24 cellular contexts compared by ENCODE assay signal in genomic region chr7:83001362-83002040, GRCh38.
DNase-seq lines count a peak whose midpoint lies in the region; ATAC-seq and TF ChIP-seq lines count a peak whose summit lies in the region.
"Had no signal": no experiment of that assay in that cellular context is flagged by ENCODE, and none has a peak within 500 bp of the region (broad histone marks: within the 10 kb centered on the region; RNA-seq: fewer than 3 reads in every experiment).

No MANE protein-coding gene starts in this region.

- no peak overlapping the region for H3K4me3 ChIP-seq in mammary epithelial cell (replicated peaks in 1 of 3; ENCODE audit: insufficient read depth in 1 of 3, low read depth in 2 of 3, low read length in 3 of 3)
- H3K4me3 ChIP-seq: BLaER1 treated with 17β-estradiol and CSF1 and Interleukin-3, amounts not matched to agents 10 nM and 100 nM; gastrocnemius medialis; MG63; tibial nerve had no signal

- H3K27me3 ChIP-seq in mammary epithelial cell (ENCODE audit: insufficient read depth, low read length) = no peaks in the 10 kb centered on the region
- H3K27me3 ChIP-seq: BLaER1 treated with 17β-estradiol and CSF1 and Interleukin-3, amounts not matched to agents 10 nM and 100 nM; gastrocnemius medialis; MG63; tibial nerve had no signal

- no peak overlapping the region for H3K4me2 ChIP-seq in mammary epithelial cell (ENCODE audit: insufficient read depth, low read depth, low read length)
- H3K4me2 ChIP-seq: BLaER1 treated with 17β-estradiol and CSF1 and Interleukin-3, amounts not matched to agents 10 nM and 100 nM had no signal

- no peak for ATAC-seq in GM19324 (IDR thresholded peaks at IDR 0.05; ENCODE audit: low FRiP score, unreplicated experiment)
- ATAC-seq: gastrocnemius medialis; naive thymus-derived CD8-positive, alpha-beta T cell had no signal

- H3K9ac ChIP-seq in mammary epithelial cell (ENCODE audit: insufficient read depth, low read length) = no peak overlapping the region
- H3K9ac ChIP-seq: BLaER1 treated with 17β-estradiol and CSF1 and Interleukin-3, amounts not matched to agents 10 nM and 100 nM had no signal

- no peak overlapping the region for H3K27ac ChIP-seq in mammary epithelial cell (ENCODE audit: insufficient read depth, low read depth, low read length)
- H3K27ac ChIP-seq: BLaER1 treated with 17β-estradiol and CSF1 and Interleukin-3, amounts not matched to agents 10 nM and 100 nM; gastrocnemius medialis; tibial nerve had no signal

- WGBS in mammary epithelial cell (ENCODE audit: low coverage, missing lambda C conversion rate) = 100% methylated on average over 3 of the region's 3 CpGs

- peak overlapping the region; percentile 24 for H2AFZ ChIP-seq in mammary epithelial cell (ENCODE audit: low read depth, low read length)

- dilution Hi-C loops in mammary epithelial cell (cut with HindIII; ENCODE audit: low sequenced_read_pairs) = no loop called here

- H3K36me3 ChIP-seq in mammary epithelial cell (ENCODE audit: insufficient read depth, low read length) = no peaks in the 10 kb centered on the region
- H3K36me3 ChIP-seq: BLaER1 treated with 17β-estradiol and CSF1 and Interleukin-3, amounts not matched to agents 10 nM and 100 nM; gastrocnemius medialis; MG63; tibial nerve had no signal

- BruUV-seq in mammary epithelial cell (replicated peaks; lab: Mats Ljungman, UMichigan) = no TSS peak

- no peaks in the 10 kb centered on the region for H3K9me3 ChIP-seq in mammary epithelial cell (replicated peaks; ENCODE audit: insufficient read depth, low read length)
- H3K9me3 ChIP-seq: BLaER1 treated with 17β-estradiol and CSF1 and Interleukin-3, amounts not matched to agents 10 nM and 100 nM; gastrocnemius medialis; MG63 had no signal

- CTCF ChIA-PET in mammary epithelial cell (lab: Charles Lee; ENCODE audit: low non-redundant PET) = no interaction called here

- no peak for TF ChIP-seq CTCF in mammary epithelial cell (conservative IDR thresholded peaks at IDR 0.05 in 1 of 2, IDR thresholded peaks at IDR 0.05 in 1 of 2; ENCODE audit: extremely low read depth in 1 of 2, insufficient read depth in 1 of 2, low read depth in 1 of 2, low read length in 2 of 2)

- intact Hi-C loops in mammary epithelial cell (cut with micrococcal nuclease) = no loop called here

- in situ Hi-C loops in Caki2 (cut with HindIII; ENCODE audit: low pct_unique_long_range_greater_than_20kb, low sequenced_read_pairs) (no loop called here), mammary epithelial cell (cut with MboI; ENCODE audit: low sequenced_read_pairs in 2 of 2) (no loop called here)

- H3K4me1 ChIP-seq in mammary epithelial cell (ENCODE audit: insufficient read depth, low read length) = no peaks in the 10 kb centered on the region
- H3K4me1 ChIP-seq: BLaER1 treated with 17β-estradiol and CSF1 and Interleukin-3, amounts not matched to agents 10 nM and 100 nM; gastrocnemius medialis; tibial nerve had no signal

- H3K79me2 ChIP-seq in mammary epithelial cell (ENCODE audit: insufficient read depth, low read length) = no peaks in the 10 kb centered on the region

- no peaks in the 10 kb centered on the region for H4K20me1 ChIP-seq in mammary epithelial cell (ENCODE audit: insufficient read depth, low read length)
- H4K20me1 ChIP-seq: BLaER1 treated with 17β-estradiol and CSF1 and Interleukin-3, amounts not matched to agents 10 nM and 100 nM had no signal

- DNase-seq in Caki2 (ENCODE audit: low read depth) = peak; percentile 91
- peak; percentile 74 for DNase-seq in M059J (ENCODE audit: low read depth)
- DNase-seq in mammary epithelial cell = peak; percentile 61
- peak; percentile 90 for DNase-seq in kidney tubule cell (ENCODE audit: low spot score)
- no peak for DNase-seq in globus pallidus (ENCODE audit: low spot score)
- DNase-seq in NCI-H1694 (lab: John Stamatoyannopoulos, UW) = no peak
- no peak for DNase-seq in NCI-H345 treated with DMSO at 0.1 percent for 48 hours (lab: John Stamatoyannopoulos, UW; ENCODE audit: unreplicated experiment)
- DNase-seq: activated CD8-positive, alpha-beta memory T cell treated with anti-CD3 and anti-CD28 coated beads for 24 hours; activated naive CD4-positive, alpha-beta T cell treated with Interleukin-2 at 50 U/mL for 16 hours; activated T-cell treated with anti-CD3 and anti-CD28 coated beads, Interleukin-2, amount 50 U/mL, for 24 hours; amniotic stem cell; Calu3; erythroblast; gastrocnemius medialis; H7; mesendoderm; MG63; naive thymus-derived CD8-positive, alpha-beta T cell; NCI-H1417 treated with DMSO at 0.1 percent for 48 hours; Right ventricle myocardium superior; stimulated activated CD4-positive, alpha-beta T cell treated with anti-CD3 and anti-CD28 coated beads, Interleukin-4, amount 100 ng/mL, for 4 hours had no signal

Comparison
In these comparisons a context has a peak if more than half of its experiments do, and no peak if none do; other contexts are left out.
1. DNase-seq: peak in Caki2 (single experiment), M059J (single experiment), mammary epithelial cell (single experiment) and kidney tubule cell (single experiment); none in globus pallidus (single experiment), NCI-H1694 (single experiment) and NCI-H345 treated with DMSO at 0.1 percent for 48 hours (single experiment).